13 cellular contexts compared by ENCODE assay signal in genomic region chr6:122180132-122180531, GRCh38.
DNase-seq lines count a peak whose midpoint lies in the region; ATAC-seq, FAIRE-seq and TF ChIP-seq lines count a peak whose summit lies in the region.
"Had no signal": no experiment of that assay in that cellular context is flagged by ENCODE, and none has a peak within 500 bp of the region (broad histone marks: within the 10 kb centered on the region; RNA-seq: fewer than 3 reads in every experiment).

No MANE protein-coding gene starts in this region.

- H4K91ac ChIP-seq in H1 (replicated peaks; ENCODE audit: insufficient read length, low read length): no peak overlapping the region

- no peaks in the 10 kb centered on the region for H3K23me2 ChIP-seq in H1 (ENCODE audit: low read depth, low read length)

- H3K4ac ChIP-seq in H1 (replicated peaks; ENCODE audit: insufficient read length, low read depth, low read length): no peak overlapping the region

- H3K36me3 ChIP-seq in H1 (ENCODE audit: control insufficient read depth in 2 of 4, insufficient read depth in 4 of 4, low read length in 3 of 4): no peaks in the 10 kb centered on the region
- H3K36me3 ChIP-seq in esophagus squamous epithelium: no peaks in the 10 kb centered on the region

- peak; percentile 58 to 68 for TF ChIP-seq RAD21 in H1 (IDR thresholded peaks at IDR 0.05 in 1 of 2, conservative IDR thresholded peaks at IDR 0.05 in 1 of 2; ENCODE audit: low read depth in 2 of 2, low read length in 2 of 2)

- WGBS in H1 (ENCODE audit: extremely low coverage in 1 of 2, insufficient coverage in 1 of 2, insufficient read length in 1 of 2, insufficient replicate concordance in 2 of 2, low coverage in 1 of 2, low lambda C conversion rate in 2 of 2, missing lambda C conversion rate in 1 of 2), 2 experiments: 85% methylated on average over 1 of the region's 1 CpG; no CpG with 5 or more reads in 1 of the 2 experiments
- WGBS in esophagus squamous epithelium, 2 donors: 23 to 28% methylated on average over 1 of the region's 1 CpG

- TF ChIP-seq CTCF in H1 (IDR thresholded peaks at IDR 0.05; ENCODE audit: control extremely low read depth in 1 of 3, insufficient read depth in 1 of 3, low read depth in 1 of 3, low read length in 3 of 3) (peak in 1 of 3 experiments; percentile 43; a peak in 1 of 4 replicates), esophagus squamous epithelium (IDR thresholded peaks at IDR 0.05) (peak in 3 of 6 experiments; percentile 5 to 18 (median 7))

- no peak overlapping the region for H2BK15ac ChIP-seq in H1 (ENCODE audit: low read length)

- DNase-seq in Ammon's horn (ENCODE audit: low spot score) (peak; percentile 43), LHCN-M2 (ENCODE audit: low read depth) (peak; percentile 5), H1 (ENCODE audit: low read depth in 1 of 2, low spot score in 2 of 2) (no peak), myocyte (ENCODE audit: low read depth) (peak; percentile 22), esophagus squamous epithelium (lab: John Stamatoyannopoulos, UW) (no peak), NCI-H774 (lab: John Stamatoyannopoulos, UW) (no peak), NCI-H1048 (lab: John Stamatoyannopoulos, UW) (no peak)
- DNase-seq: activated effector memory CD4-positive, alpha-beta T cell treated with Interleukin-2 at 50 U/mL for 16 hours; immature natural killer cell; naive B cell; NCI-H2171 treated with DMSO at 0.1 percent for 48 hours had no signal

- intact Hi-C loops in esophagus squamous epithelium (cut with DNase I): loop anchor here (5.0 kb wide), 1 partner anchor 748 kb away; no protein-coding TSS in a partner anchor

- TF ChIP-seq POLR2A in H1 (IDR thresholded peaks at IDR 0.05; ENCODE audit: control extremely low read depth in 1 of 2, low read depth in 2 of 2, low read length in 2 of 2): no peak
- TF ChIP-seq POLR2A in esophagus squamous epithelium (IDR thresholded peaks at IDR 0.05): no peak

- no peak for FAIRE-seq in H1 (lab: Jason Lieb, UNC)

- no peaks in the 10 kb centered on the region for H3K79me2 ChIP-seq in H1 (ENCODE audit: control insufficient read depth in 1 of 2, insufficient read depth in 2 of 2, low read length in 2 of 2)

- H4K5ac ChIP-seq in H1 (ENCODE audit: insufficient read length, low read depth, low read length): no peak overlapping the region

- no peak overlapping the region for H3K18ac ChIP-seq in H1 (ENCODE audit: extremely low read depth, low read length)

- H3K9ac ChIP-seq in H1 (replicated peaks in 1 of 4; ENCODE audit: extremely low read depth in 1 of 4, low read depth in 3 of 4, low read length in 3 of 4): no peak overlapping the region

- H3K9me3 ChIP-seq in H1 (ENCODE audit: insufficient read depth in 2 of 2, low read depth in 1 of 2, low read length in 1 of 2): no peaks in the 10 kb centered on the region
- H3K9me3 ChIP-seq in esophagus squamous epithelium: no peaks in the 10 kb centered on the region

- CTCF ChIA-PET in H1 (lab: Charles Lee; ENCODE audit: partially characterized antibody): interaction anchor here (0.6 to 1.2 kb wide), 2 partner anchors 750 to 906 kb away, joined by 3 to 5 read pairs; no protein-coding TSS in a partner anchor

- no peak overlapping the region for H2BK5ac ChIP-seq in H1 (ENCODE audit: low read depth, low read length)

- no peaks in the 10 kb centered on the region for H4K20me1 ChIP-seq in H1 (replicated peaks in 1 of 2; ENCODE audit: control insufficient read depth in 1 of 2, insufficient read depth in 2 of 2, low read length in 2 of 2)

- H2BK12ac ChIP-seq in H1 (ENCODE audit: low read depth, low read length): no peak overlapping the region

- H3K4me3 ChIP-seq in H1 (ENCODE audit: extremely low read depth in 1 of 4, insufficient read depth in 2 of 4, low read depth in 3 of 4, low read length in 4 of 4) (no peak overlapping the region), esophagus squamous epithelium (no peak overlapping the region)

- H3K79me1 ChIP-seq in H1 (ENCODE audit: low read depth, low read length): no peaks in the 10 kb centered on the region

- H2AFZ ChIP-seq in H1 (ENCODE audit: low read length): no peak overlapping the region

- H3K27me3 ChIP-seq in H1 (replicated peaks in 1 of 4; ENCODE audit: control insufficient read depth in 3 of 4, extremely low read depth in 1 of 4, insufficient read depth in 3 of 4, low read length in 3 of 4): no peaks in the 10 kb centered on the region
- H3K27me3 ChIP-seq in esophagus squamous epithelium: no peaks in the 10 kb centered on the region

- no peak for TF ChIP-seq EP300 in H1 (IDR thresholded peaks at IDR 0.05; ENCODE audit: borderline replicate concordance in 1 of 2, low read depth in 2 of 2, low read length in 2 of 2)

- no peak overlapping the region for H4K8ac ChIP-seq in H1 (ENCODE audit: extremely low read depth, insufficient read depth, low read length)

- H3K23ac ChIP-seq in H1 (ENCODE audit: insufficient read length): no peak overlapping the region

- no peak overlapping the region for H2BK20ac ChIP-seq in H1 (ENCODE audit: low read length)

- H3K4me2 ChIP-seq in H1 (ENCODE audit: insufficient read depth in 1 of 2, low read depth in 2 of 2, low read length in 2 of 2): no peak overlapping the region

- no peak for ATAC-seq in HG03565 (IDR thresholded peaks at IDR 0.05; ENCODE audit: unreplicated experiment)
- ATAC-seq: Panc1 had no signal

- H3K27ac ChIP-seq in H1 (ENCODE audit: low read depth, low read length) (no peak overlapping the region), esophagus squamous epithelium (no peak overlapping the region)

- no peak overlapping the region for H3K56ac ChIP-seq in H1 (replicated peaks; ENCODE audit: insufficient read length, low read depth, low read length)

- POLR2A ChIA-PET in H1 (lab: Charles Lee; ENCODE audit: partially characterized antibody): no interaction called here

- no peak overlapping the region for H3K14ac ChIP-seq in H1 (ENCODE audit: insufficient read length)

- H3K4me1 ChIP-seq in H1 (replicated peaks in 1 of 4; ENCODE audit: control insufficient read depth in 3 of 4, insufficient read depth in 4 of 4, low read length in 3 of 4) (no peaks in the 10 kb centered on the region), esophagus squamous epithelium (no peaks in the 10 kb centered on the region)

- no peak overlapping the region for H2BK120ac ChIP-seq in H1 (replicated peaks; ENCODE audit: low read depth, low read length)

- no peak overlapping the region for H2AK5ac ChIP-seq in H1 (ENCODE audit: low read depth, low read length)

TF ChIP-seq in H1, 55 proteins besides CTCF, POLR2A, EP300 and RAD21 (continues in another document):
- TF ChIP-seq CHD2 (IDR thresholded peaks at IDR 0.05; ENCODE audit: low read length) (no peak), GABPA (IDR thresholded peaks at IDR 0.05; ENCODE audit: borderline replicate concordance, insufficient read depth, low read length) (no peak), POU5F1 (IDR thresholded peaks at IDR 0.05; ENCODE audit: low read depth, low read length) (no peak), SIN3A (conservative IDR thresholded peaks at IDR 0.05 in 1 of 2, IDR thresholded peaks at IDR 0.05 in 1 of 2; ENCODE audit: low read depth in 1 of 2, low read length in 2 of 2) (no peak), RXRA (IDR thresholded peaks at IDR 0.05; ENCODE audit: insufficient read depth, low read depth, low read length) (no peak), HDAC6 (IDR thresholded peaks at IDR 0.05; ENCODE audit: low read depth, low read length) (no peak), RNF2 (IDR thresholded peaks at IDR 0.05; ENCODE audit: borderline replicate concordance, low read depth, low read length, missing control alignments, poor library complexity, severe bottlenecking) (no peak), ZNF274 (IDR thresholded peaks at IDR 0.05; ENCODE audit: borderline replicate concordance, extremely low read depth, low read length) (no peak), CTBP2 (IDR thresholded peaks at IDR 0.05; ENCODE audit: borderline replicate concordance, insufficient read depth, insufficient read length, low read length) (no peak), EZH2 (IDR thresholded peaks at IDR 0.05; ENCODE audit: low read depth, low read length, severe bottlenecking) (no peak)

Comparison
In these comparisons a context has a peak if more than half of its experiments do, and no peak if none do; other contexts are left out.
1. DNase-seq: peak in Ammon's horn (single experiment), LHCN-M2 (single experiment) and myocyte (single experiment); none in H1 (0 of 2), esophagus squamous epithelium (single experiment), NCI-H774 (single experiment) and NCI-H1048 (single experiment).